Comparison of ENCODE assay signal across 8 cellular contexts in the genomic region with DNA sequence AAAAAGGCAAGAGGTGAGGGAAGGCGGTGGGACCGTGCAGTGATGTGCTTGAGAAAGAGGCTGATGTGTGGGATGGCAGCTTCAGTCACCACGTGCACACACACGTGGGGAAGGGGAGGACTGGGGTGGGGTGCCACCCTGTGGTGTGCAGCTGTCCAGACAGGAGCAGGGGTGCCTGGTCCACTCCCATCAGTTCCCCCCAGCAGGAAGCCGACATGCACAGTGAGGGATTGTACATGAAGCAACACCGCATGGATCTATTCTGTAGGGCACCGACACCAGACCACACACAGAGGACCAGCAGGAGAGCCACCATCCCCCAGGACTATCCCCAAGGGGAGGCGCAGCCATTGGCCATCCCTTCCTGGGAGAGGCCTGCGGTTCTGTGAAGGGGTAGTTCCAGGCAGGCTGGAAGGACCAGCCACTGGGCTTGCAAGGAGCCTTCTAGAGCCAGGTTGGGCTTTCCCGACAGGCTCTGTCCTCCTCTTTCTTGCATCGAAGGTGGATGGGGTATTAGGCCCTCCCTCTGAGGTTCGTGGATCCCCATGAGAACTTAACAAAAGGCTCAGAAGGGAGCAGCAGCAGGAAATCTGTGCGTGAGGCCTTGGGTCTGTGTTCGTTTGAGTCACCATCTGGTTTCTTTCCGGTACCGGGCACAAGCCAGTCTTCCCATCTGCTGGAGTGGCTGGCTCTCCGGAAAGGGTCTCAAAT. TPM values are rescaled to one million over a fixed set of nuclear protein-coding genes. Genes with fewer than 3 reads are reported as not detected.
DNase-seq lines count a peak whose midpoint lies in the region; ATAC-seq and TF ChIP-seq lines count a peak whose summit lies in the region.

No MANE protein-coding gene starts in this region.

- H3K27me3 Mint-ChIP-seq in activated naive CD4-positive, alpha-beta T cell treated with anti-CD3 and anti-CD28 coated beads for 36 hours (ENCODE audit: low read depth), result no peaks in the 10 kb centered on the region
- H3K27me3 Mint-ChIP-seq in T-cell (peaks cover 0 to 3% of the 10 kb centered on the region in 2 donors), type B pancreatic cell (no peaks in the 10 kb centered on the region)

- no peak overlapping the region for H3K9ac ChIP-seq in iPS-15b (ENCODE audit: low read depth, low read length)

- H3K27ac Mint-ChIP-seq in activated naive CD4-positive, alpha-beta T cell treated with anti-CD3 and anti-CD28 coated beads for 36 hours, result no peak overlapping the region
- H3K27ac Mint-ChIP-seq in T-cell (no peak overlapping the region), type B pancreatic cell (peak overlapping the region; percentile 85)

- H3K36me3 ChIP-seq in iPS-15b (ENCODE audit: control insufficient read depth, insufficient read depth, low read length), result no peaks in the 10 kb centered on the region

- peak; percentile 17 for DNase-seq in activated naive CD4-positive, alpha-beta T cell treated with anti-CD3 and anti-CD28 coated beads for 36 hours
- no peak for DNase-seq in activated naive CD4-positive, alpha-beta T cell treated with anti-CD3 and anti-CD28 coated beads, Interleukin-2, amount 50 U/mL, for 16 hours
- DNase-seq in T-cell (no peak), type B pancreatic cell (ENCODE audit: extremely low spot score, unreplicated experiment) (no peak), NOMO-1 treated with dmso at 0.1 percent for 144 hours (lab: John Stamatoyannopoulos, UW; ENCODE audit: unreplicated experiment) (no peak)

- TF ChIP-seq CTCF in type B pancreatic cell (conservative IDR thresholded peaks at IDR 0.05), result no peak

- H3K36me3 Mint-ChIP-seq in activated naive CD4-positive, alpha-beta T cell treated with anti-CD3 and anti-CD28 coated beads for 36 hours (ENCODE audit: low read depth), result no peaks in the 10 kb centered on the region
- H3K36me3 Mint-ChIP-seq in T-cell, result no peaks in the 10 kb centered on the region
- no peaks in the 10 kb centered on the region for H3K36me3 Mint-ChIP-seq in type B pancreatic cell

- no peak overlapping the region for H3K4me3 Mint-ChIP-seq in activated naive CD4-positive, alpha-beta T cell treated with anti-CD3 and anti-CD28 coated beads for 36 hours
- H3K4me3 Mint-ChIP-seq in T-cell (peak overlapping the region in 2 of 3 donors; percentile 56 to 59), type B pancreatic cell (peak overlapping the region; percentile 75)

- no peaks in the 10 kb centered on the region for H3K9me3 ChIP-seq in iPS-15b (ENCODE audit: control insufficient read depth, insufficient read depth, low read length)

- H3K27me3 ChIP-seq in iPS-15b (ENCODE audit: control insufficient read depth, insufficient read depth, low read length), result peaks cover 16% of the 10 kb centered on the region

- intact Hi-C loops in activated naive CD4-positive, alpha-beta T cell treated with anti-CD3 and anti-CD28 coated beads for 36 hours (cut with micrococcal nuclease), result loop anchor here (1.0 to 5.0 kb wide), 4 partner anchors 57 to 420 kb away; no protein-coding TSS in a partner anchor

- peaks cover 17% of the 10 kb centered on the region for H3K4me1 ChIP-seq in iPS-15b (ENCODE audit: control insufficient read depth, insufficient read depth, low read length)

- CTCF ChIA-PET in activated naive CD4-positive, alpha-beta T cell treated with anti-CD3 and anti-CD28 coated beads for 36 hours (lab: Charles Lee), result interaction anchor here (0.6 to 5.3 kb wide), 17 partner anchors 8 to 341 kb away, joined by 3 to 67 read pairs (median 4); no protein-coding TSS in a partner anchor
- CTCF ChIA-PET in T-cell (lab: Charles Lee), result interaction anchor here (0.6 to 1.9 kb wide), 8 partner anchors 30 to 420 kb away, joined by 3 to 9 read pairs (median 4); no protein-coding TSS in a partner anchor

- peaks cover 6% of the 10 kb centered on the region for H3K4me1 Mint-ChIP-seq in activated naive CD4-positive, alpha-beta T cell treated with anti-CD3 and anti-CD28 coated beads for 36 hours (ENCODE audit: low read depth)
- H3K4me1 Mint-ChIP-seq in T-cell (peaks cover 30 to 63% (median 50%) of the 10 kb centered on the region in 3 donors), type B pancreatic cell (ENCODE audit: unreplicated experiment) (peaks cover 59% of the 10 kb centered on the region)

- H3K9me3 Mint-ChIP-seq in activated naive CD4-positive, alpha-beta T cell treated with anti-CD3 and anti-CD28 coated beads for 36 hours, result no peaks in the 10 kb centered on the region
- H3K9me3 Mint-ChIP-seq in T-cell (no peaks in the 10 kb centered on the region), type B pancreatic cell (no peaks in the 10 kb centered on the region)

- peak overlapping the region; percentile 45 for H3K4me3 ChIP-seq in iPS-15b (ENCODE audit: low read depth, low read length)

- ATAC-seq in T-cell (replicated peaks in 1 of 4), result peak in 1 of 4 experiments; percentile 12
- no peak for ATAC-seq in GM19328 (IDR thresholded peaks at IDR 0.05; ENCODE audit: unreplicated experiment)
- no peak for ATAC-seq in HG02884 (IDR thresholded peaks at IDR 0.05; ENCODE audit: unreplicated experiment)

- POLR2A ChIA-PET in T-cell (lab: Charles Lee), result interaction anchor here in 1 of 2 donors (0.6 kb wide), 1 partner anchor 271 kb away, joined by 3 read pairs; no protein-coding TSS in a partner anchor

RNA-seq across cellular contexts. Expression of gene PLEKHG3, which starts 59.7 kb away (rescaled TPM):
- total RNA-seq in activated naive CD4-positive, alpha-beta T cell treated with anti-CD3 and anti-CD28 coated beads for 36 hours, result 1 to 10 TPM in 1 of 2 experiments, under 1 TPM in 1; 0.48 to 1.1 TPM
- total RNA-seq in T-cell (10 to 100 TPM; 12.4 to 58.2 (median 27.3) TPM), type B pancreatic cell (ENCODE audit: low replicate concordance) (64.7 and 83.9 TPM in 2 replicates)

Comparison
In these comparisons a context has a peak if more than half of its experiments do, and no peak if none do; other contexts are left out.
1. RNA of gene PLEKHG3, which starts 59.7 kb away (total RNA-seq): 64.7 to 83.9 TPM in type B pancreatic cell and 12.4 to 58.2 TPM in T-cell; 0.48 to 1.1 TPM in activated naive CD4-positive, alpha-beta T cell treated with anti-CD3 and anti-CD28 coated beads for 36 hours; every median in the first group is over 4 times any median in the second.